In the genomic region with DNA sequence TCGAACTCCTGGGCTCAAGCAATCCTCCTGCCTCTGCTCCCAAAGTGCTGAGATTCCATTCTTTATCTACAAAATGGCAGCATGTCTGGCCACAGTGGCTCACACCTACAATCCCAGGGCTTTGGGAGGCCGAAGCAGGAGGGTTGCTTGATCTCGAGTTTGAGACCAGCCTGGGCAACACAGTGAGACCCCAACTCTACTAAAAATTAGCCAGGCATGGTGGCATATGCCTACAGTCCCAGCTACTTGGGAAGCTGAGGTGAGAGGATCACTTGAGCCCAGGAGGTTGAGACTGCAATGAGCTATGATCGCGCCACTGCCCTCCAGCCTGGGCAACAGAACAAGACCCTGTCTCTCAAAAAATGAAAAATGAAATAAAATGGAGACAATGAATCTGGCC, we compare ENCODE assay signal across 25 cellular contexts. TPM values are rescaled to one million over a fixed set of nuclear protein-coding genes. Genes with fewer than 3 reads are reported as not detected.
DNase-seq lines count a peak whose midpoint lies in the region; ATAC-seq and TF ChIP-seq lines count a peak whose summit lies in the region.
"Had no signal": no experiment of that assay in that cellular context is flagged by ENCODE, and none has a peak within 500 bp of the region (broad histone marks: within the 10 kb centered on the region; RNA-seq: fewer than 3 reads in every experiment).

No MANE protein-coding gene starts in this region.

- no peak overlapping the region for H2AFZ ChIP-seq in trophoblast cell (ENCODE audit: insufficient read depth, low read length, poor library complexity)

- no TSS peak for BruUV-seq in Caco-2 (replicated peaks; lab: Mats Ljungman, UMichigan)

- H3K27me3 ChIP-seq in trophoblast cell (ENCODE audit: insufficient read depth, low read length) (no peaks in the 10 kb centered on the region), thyroid gland (no peaks in the 10 kb centered on the region), Caco-2 (replicated peaks; ENCODE audit: control insufficient read depth, insufficient read depth, low read length) (no peaks in the 10 kb centered on the region)
- H3K27me3 ChIP-seq: neutrophil, transverse colon had no signal

- H3K36me3 ChIP-seq in trophoblast cell (ENCODE audit: control insufficient read depth in 1 of 2, insufficient read depth in 2 of 2, low read length in 2 of 2), result peaks cover 13 to 20% of the 10 kb centered on the region in 2 experiments
- peaks cover 4 to 8% of the 10 kb centered on the region in 2 donors for H3K36me3 ChIP-seq in thyroid gland
- H3K36me3 ChIP-seq in Caco-2 (ENCODE audit: control insufficient read depth, insufficient read depth, low read length), result no peaks in the 10 kb centered on the region

- WGBS in trophoblast cell (ENCODE audit: extremely low coverage, insufficient coverage, insufficient read length), result no CpG with 5 or more reads among the region's 5 CpGs
- WGBS in thyroid gland, 2 donors, result 95 to 96% methylated on average over 4 to 5 of the region's 5 CpGs

- H3K9me3 ChIP-seq in trophoblast cell (ENCODE audit: insufficient read depth, low read depth, low read length) (no peaks in the 10 kb centered on the region), thyroid gland (no peaks in the 10 kb centered on the region), Caco-2 (no peaks in the 10 kb centered on the region)
- H3K9me3 ChIP-seq: HAP-1, neutrophil, transverse colon had no signal

- H3K27me3 Mint-ChIP-seq in chondrocyte (ENCODE audit: low read depth) (no peaks in the 10 kb centered on the region), Caco-2 (ENCODE audit: insufficient read depth, unreplicated experiment) (no peaks in the 10 kb centered on the region)
- H3K27me3 Mint-ChIP-seq: CD4-positive, CD25-positive, alpha-beta regulatory T cell; progenitor cell of endocrine pancreas; stimulated activated naive CD8-positive, alpha-beta T cell treated with anti-CD3 and anti-CD28 coated beads, Interleukin-15, amount 100 ng/mL, for 72 hours had no signal

- peaks cover 14% of the 10 kb centered on the region for H3K79me2 ChIP-seq in trophoblast cell (ENCODE audit: control insufficient read depth, insufficient read depth, low read length, poor library complexity)

- no peak overlapping the region for H3K18ac ChIP-seq in trophoblast cell (ENCODE audit: low read length)

- CTCF ChIA-PET in RWPE1 (lab: Yijun Ruan, JAX), result interaction anchor here (0.9 to 1.5 kb wide), 2 partner anchors 37 to 190 kb away, joined by 3 to 5 read pairs; no protein-coding TSS in a partner anchor
- CTCF ChIA-PET in Caco-2 (lab: Charles Lee), result interaction anchor here (0.8 kb wide), 1 partner anchor 72 kb away, joined by 4 read pairs; no protein-coding TSS in a partner anchor

- no peak for ATAC-seq in GM21367 (IDR thresholded peaks at IDR 0.05; ENCODE audit: unreplicated experiment)
- ATAC-seq: left lobe of liver; Right ventricle myocardium inferior; stimulated activated naive CD8-positive, alpha-beta T cell treated with anti-CD3 and anti-CD28 coated beads, Interleukin-15, amount 100 ng/mL, for 72 hours had no signal

- TF ChIP-seq CTCF in RWPE1 (conservative IDR thresholded peaks at IDR 0.05; ENCODE audit: low read depth) (no peak), chondrocyte (IDR thresholded peaks at IDR 0.05) (no peak), thyroid gland (IDR thresholded peaks at IDR 0.05) (no peak), Caco-2 (IDR thresholded peaks at IDR 0.05; ENCODE audit: insufficient read depth in 1 of 2, low read depth in 1 of 2, low read length in 1 of 2, severe bottlenecking in 1 of 2, unreplicated experiment in 1 of 2) (no peak)

- no peaks in the 10 kb centered on the region for H3K79me1 ChIP-seq in trophoblast cell (ENCODE audit: low read length)

- H3K4me1 Mint-ChIP-seq in chondrocyte (ENCODE audit: low read depth), result peaks cover 45% of the 10 kb centered on the region
- H3K4me1 Mint-ChIP-seq in Caco-2 (ENCODE audit: low read depth, unreplicated experiment), result peaks cover 22% of the 10 kb centered on the region

- POLR2A ChIA-PET in RWPE1 (lab: Yijun Ruan, JAX; ENCODE audit: low non-redundant PET) (no interaction called here), Caco-2 (lab: Charles Lee) (no interaction called here)

- no peak overlapping the region for H3K23ac ChIP-seq in trophoblast cell (ENCODE audit: low read length)

- H2BK5ac ChIP-seq in trophoblast cell (ENCODE audit: low read depth, low read length, poor library complexity), result no peak overlapping the region

- no peak overlapping the region for H2BK12ac ChIP-seq in trophoblast cell (ENCODE audit: low read length)

- no peak overlapping the region for H3K14ac ChIP-seq in trophoblast cell (ENCODE audit: low read length)

- H2BK120ac ChIP-seq in trophoblast cell (ENCODE audit: insufficient read depth, low read length, poor library complexity), result no peak overlapping the region

- intact Hi-C loops in thyroid gland (cut with DNase I), result loop anchor here (5.0 kb wide), 1 partner anchor 104 kb away; no protein-coding TSS in a partner anchor
- intact Hi-C loops in Caco-2 (cut with micrococcal nuclease; ENCODE audit: unreplicated experiment), result no loop called here

- H3K9ac ChIP-seq in trophoblast cell (ENCODE audit: low read length), result no peak overlapping the region

- H3K9me3 Mint-ChIP-seq in chondrocyte (ENCODE audit: low read depth) (no peaks in the 10 kb centered on the region), Caco-2 (ENCODE audit: unreplicated experiment) (no peaks in the 10 kb centered on the region)
- H3K9me3 Mint-ChIP-seq: endodermal cell; stimulated activated naive CD8-positive, alpha-beta T cell treated with anti-CD3 and anti-CD28 coated beads, Interleukin-15, amount 100 ng/mL, for 72 hours had no signal

- TF ChIP-seq POLR2A in thyroid gland (IDR thresholded peaks at IDR 0.05), result no peak

- H3K27ac ChIP-seq in RWPE1, result peak overlapping the region; percentile 96
- H3K27ac ChIP-seq in trophoblast cell (ENCODE audit: low read depth, low read length), result no peak overlapping the region
- peak overlapping the region in 2 of 3 donors; percentile 11 to 38 for H3K27ac ChIP-seq in thyroid gland

- peaks cover 13 to 18% of the 10 kb centered on the region in 2 experiments for H3K4me1 ChIP-seq in trophoblast cell (ENCODE audit: control insufficient read depth in 1 of 2, insufficient read depth in 2 of 2, low read length in 2 of 2)
- H3K4me1 ChIP-seq in thyroid gland, result peaks cover 66 to 71% of the 10 kb centered on the region in 2 donors
- H3K4me1 ChIP-seq in Caco-2, result peaks cover 22% of the 10 kb centered on the region
- H3K4me1 ChIP-seq: HAP-1 had no signal

- no peaks in the 10 kb centered on the region for H3K36me3 Mint-ChIP-seq in chondrocyte (ENCODE audit: low read depth)
- H3K36me3 Mint-ChIP-seq in Caco-2 (ENCODE audit: insufficient read depth, unreplicated experiment), result peaks cover 51% of the 10 kb centered on the region

- peak overlapping the region; percentile 2 for H3K4ac ChIP-seq in trophoblast cell (ENCODE audit: low read depth, low read length)

- H3K27ac Mint-ChIP-seq in chondrocyte (ENCODE audit: unreplicated experiment), result peak overlapping the region; percentile 71
- no peak overlapping the region for H3K27ac Mint-ChIP-seq in Caco-2 (ENCODE audit: unreplicated experiment)
- H3K27ac Mint-ChIP-seq: endodermal cell; progenitor cell of endocrine pancreas; stimulated activated naive CD8-positive, alpha-beta T cell treated with anti-CD3 and anti-CD28 coated beads, Interleukin-15, amount 100 ng/mL, for 72 hours had no signal

- no peak overlapping the region for H4K12ac ChIP-seq in trophoblast cell (ENCODE audit: low read depth, low read length)

- H3K4me3 Mint-ChIP-seq in chondrocyte (ENCODE audit: unreplicated experiment), result no peak overlapping the region
- H3K4me3 Mint-ChIP-seq in Caco-2 (ENCODE audit: unreplicated experiment), result no peak overlapping the region
- H3K4me3 Mint-ChIP-seq: endodermal cell; stimulated activated naive CD8-positive, alpha-beta T cell treated with anti-CD3 and anti-CD28 coated beads, Interleukin-15, amount 100 ng/mL, for 72 hours had no signal

- no peak overlapping the region for H4K91ac ChIP-seq in trophoblast cell (ENCODE audit: low read depth, low read length)

- H2AK5ac ChIP-seq in trophoblast cell (ENCODE audit: low read length), result no peak overlapping the region

- H4K8ac ChIP-seq in trophoblast cell (ENCODE audit: low read depth, low read length), result no peak overlapping the region

- H3K4me3 ChIP-seq in trophoblast cell (ENCODE audit: low read depth, low read length) (no peak overlapping the region), thyroid gland (replicated peaks in 1 of 3) (no peak overlapping the region), Caco-2 (ENCODE audit: low read depth, low read length) (no peak overlapping the region)
- H3K4me3 ChIP-seq: HAP-1, transverse colon had no signal

- no peak overlapping the region for H3K4me2 ChIP-seq in trophoblast cell (ENCODE audit: low read length)

- no peak for DNase-seq in RWPE1 (ENCODE audit: low spot score)
- DNase-seq in chondrocyte (ENCODE audit: low spot score), result no peak
- DNase-seq in trophoblast cell, result no peak
- no peak for DNase-seq in thyroid gland
- no peak for DNase-seq in Caco-2
- no peak for DNase-seq in GM19238 (ENCODE audit: insufficient read length, low spot score)
- DNase-seq: activated CD4-positive, alpha-beta T cell treated with anti-CD3 and anti-CD28 coated beads for 4 hours; activated naive CD4-positive, alpha-beta T cell treated with Interleukin-2 at 50 U/mL for 16 hours; activated T-cell treated with anti-CD3 and anti-CD28 coated beads, Interleukin-2, amount 50 U/mL, for 48 hours; CD4-positive, CD25-positive, alpha-beta regulatory T cell; mesendoderm; NCI-H1092; NCI-H2171; NCI-H524; stimulated activated naive CD8-positive, alpha-beta T cell treated with anti-CD3 and anti-CD28 coated beads, Interleukin-15, amount 100 ng/mL, for 72 hours; T-helper 2 cell; transverse colon had no signal

RNA-seq across cellular contexts. Expression of a gene that starts 6.1 kb away (rescaled TPM):
- total RNA-seq in chondrocyte, result 88.8 to 91.2 TPM (median 90.7 TPM) in 3 replicates
- 86.0 and 93.0 TPM in 2 replicates for polyA plus RNA-seq in trophoblast cell (2013)
- 100 to 1,000 TPM; 146 to 354 (median 213) TPM for total RNA-seq in thyroid gland
- total RNA-seq in Caco-2 (2022), result 149 TPM in 2 replicates

RNA-seq across cellular contexts. Expression of a gene that starts 24.7 kb away (rescaled TPM):
- total RNA-seq in chondrocyte (9.1 to 12.0 TPM (median 9.7 TPM) in 3 replicates), thyroid gland (1 to 10 TPM; 7.0 to 8.9 (median 7.3) TPM), Caco-2 (2022) (19.7 and 20.6 TPM in 2 replicates)
- 11.2 TPM in 2 replicates for polyA plus RNA-seq in trophoblast cell (2013)

RNA-seq across cellular contexts. Expression of a gene that starts 37.0 kb away (rescaled TPM):
- total RNA-seq in chondrocyte (0.27 to 0.42 TPM (median 0.31 TPM) in 3 replicates), thyroid gland (under 1 TPM in 2 of 4 donors, not detected in 2; 0.29 to 0.59 TPM), Caco-2 (2022) (1.2 and 1.3 TPM in 2 replicates)
- 0.29 and 0.47 TPM in 2 replicates for polyA plus RNA-seq in trophoblast cell (2013)
- total RNA-seq: CD4-positive, CD25-positive, alpha-beta regulatory T cell; myocyte had no signal
- polyA plus RNA-seq: CD4-positive, CD25-positive, alpha-beta regulatory T cell had no signal
